30 cellular contexts compared by ENCODE assay signal in genomic region chr3:32897981-32898623, GRCh38. TPM values are rescaled to one million over a fixed set of nuclear protein-coding genes. Genes with fewer than 3 reads are reported as not detected.
DNase-seq lines count a peak whose midpoint lies in the region; TF ChIP-seq lines count a peak whose summit lies in the region.
"Had no signal": no experiment of that assay in that cellular context is flagged by ENCODE, and none has a peak within 500 bp of the region (broad histone marks: within the 10 kb centered on the region; RNA-seq: fewer than 3 reads in every experiment).

No MANE protein-coding gene starts in this region.

- no peak overlapping the region for H2AK5ac ChIP-seq in neuronal stem cell (ENCODE audit: low read depth, low read length)

- H3K18ac ChIP-seq in neuronal stem cell (ENCODE audit: low read length) = no peak overlapping the region

- H3K27ac ChIP-seq in HUES64 (ENCODE audit: low read depth, low read length) (peak overlapping the region; percentile 9; the same call in 1 of the 2 replicates), neuronal stem cell (replicated peaks; ENCODE audit: low read length) (peak overlapping the region; percentile 16), RWPE1 (no peak overlapping the region)
- H3K27ac ChIP-seq: gastrocnemius medialis, lower lobe of right lung, pancreas, testis, vagina had no signal

- H2BK15ac ChIP-seq in neuronal stem cell (ENCODE audit: low read length) = no peak overlapping the region

- H4K91ac ChIP-seq in neuronal stem cell (ENCODE audit: low read depth, low read length, poor library complexity) = no peak overlapping the region

- CTCF ChIA-PET in RWPE1 (lab: Yijun Ruan, JAX) = no interaction called here

- no peak overlapping the region for H2BK5ac ChIP-seq in neuronal stem cell (ENCODE audit: low read length)

- H3K4me1 ChIP-seq in HUES64 (ENCODE audit: insufficient read depth, low read length) (no peaks in the 10 kb centered on the region), neuronal stem cell (ENCODE audit: control insufficient read depth in 2 of 2, insufficient read depth in 1 of 2, low read depth in 1 of 2, low read length in 2 of 2) (peaks cover 0 to 7% of the 10 kb centered on the region in 2 donors)
- H3K4me1 ChIP-seq: BE2C, gastrocnemius medialis, lower lobe of right lung, pancreas, vagina had no signal

- no peak overlapping the region for H4K8ac ChIP-seq in neuronal stem cell (ENCODE audit: low read depth, low read length)

- H3K4me2 ChIP-seq in neuronal stem cell (ENCODE audit: insufficient read depth, low read length, poor library complexity, severe bottlenecking) = no peak overlapping the region
- H3K4me2 ChIP-seq: SK-N-SH had no signal

- H3K9me3 Mint-ChIP-seq in endothelial cell (ENCODE audit: unreplicated experiment) (no peaks in the 10 kb centered on the region), immature natural killer cell (no peaks in the 10 kb centered on the region)
- no peaks in the 10 kb centered on the region for H3K9me3 Mint-ChIP-seq in T-helper 2 cell treated with Interferon-gamma antibody and Interleukin-4, amounts not matched to agents 5 μg/mL and 100 μg/mL, for 36 hours
- H3K9me3 Mint-ChIP-seq: activated T-cell treated with anti-CD3 and anti-CD28 coated beads, Interleukin-2, amount 50 U/mL, for 72 hours; CD8-positive, alpha-beta memory T cell; natural killer cell treated with Interleukin-12 subunit alpha and Interleukin-12 subunit beta and Interleukin-15 and Interleukin-18, amount 100 ng/mL, for 72 hours; stimulated activated naive CD8-positive, alpha-beta T cell treated with anti-CD3 and anti-CD28 coated beads, Interleukin-15, Interleukin-2, amounts not matched to agents 100 ng/mL and 50 ng/mL, for 24 hours had no signal

- H3K27me3 Mint-ChIP-seq in endothelial cell (ENCODE audit: unreplicated experiment) = peaks cover 6% of the 10 kb centered on the region
- peaks cover 0 to 9% (median 6%) of the 10 kb centered on the region in 3 donors for H3K27me3 Mint-ChIP-seq in immature natural killer cell (ENCODE audit: low read depth in 3 of 3)
- H3K27me3 Mint-ChIP-seq in T-helper 2 cell treated with Interferon-gamma antibody and Interleukin-4, amounts not matched to agents 5 μg/mL and 100 μg/mL, for 36 hours (ENCODE audit: low read depth) = peaks cover 53% of the 10 kb centered on the region

- no peak overlapping the region for H2AFZ ChIP-seq in neuronal stem cell (ENCODE audit: low read length)

- H3K9ac ChIP-seq in HUES64 (ENCODE audit: low read depth, low read length) = no peak overlapping the region
- no peak overlapping the region for H3K9ac ChIP-seq in neuronal stem cell (ENCODE audit: low read depth, low read length, poor library complexity)
- H3K9ac ChIP-seq: SK-N-SH had no signal

- TF ChIP-seq CTCF in endothelial cell (IDR thresholded peaks at IDR 0.05; ENCODE audit: unreplicated experiment) (no peak), RWPE1 (conservative IDR thresholded peaks at IDR 0.05; ENCODE audit: low read depth) (no peak)

- H3K14ac ChIP-seq in neuronal stem cell (ENCODE audit: low read length) = no peak overlapping the region

- 93% methylated on average over 5 of the region's 5 CpGs for whole genome bisulfite sequencing in HUES64
- no CpG with 5 or more reads among the region's 5 CpGs for WGBS in neuronal stem cell (ENCODE audit: extremely low coverage in 2 of 2, insufficient read length in 2 of 2, insufficient replicate concordance in 1 of 2), 2 donors

- H3K4me3 ChIP-seq in HUES64 (ENCODE audit: low read length) (no peak overlapping the region), neuronal stem cell (ENCODE audit: low read length in 2 of 2) (no peak overlapping the region)
- H3K4me3 ChIP-seq: gastrocnemius medialis, GM12878, lower lobe of right lung, pancreas, testis, vagina had no signal

- no peak overlapping the region for H2BK120ac ChIP-seq in neuronal stem cell (ENCODE audit: low read depth, low read length)

- peak overlapping the region; percentile 53 for H3K27ac Mint-ChIP-seq in endothelial cell (ENCODE audit: unreplicated experiment)
- no peak overlapping the region for H3K27ac Mint-ChIP-seq in immature natural killer cell
- H3K27ac Mint-ChIP-seq in T-helper 2 cell treated with Interferon-gamma antibody and Interleukin-4, amounts not matched to agents 5 μg/mL and 100 μg/mL, for 36 hours = no peak overlapping the region
- H3K27ac Mint-ChIP-seq: activated T-cell treated with anti-CD3 and anti-CD28 coated beads, Interleukin-2, amount 50 U/mL, for 72 hours; natural killer cell treated with Interleukin-12 subunit alpha and Interleukin-12 subunit beta and Interleukin-15 and Interleukin-18, amount 100 ng/mL, for 72 hours; stimulated activated naive CD8-positive, alpha-beta T cell treated with anti-CD3 and anti-CD28 coated beads, Interleukin-15, Interleukin-2, amounts not matched to agents 100 ng/mL and 50 ng/mL, for 24 hours had no signal

- POLR2A ChIA-PET in RWPE1 (lab: Yijun Ruan, JAX; ENCODE audit: low non-redundant PET) = no interaction called here

- peaks cover 58% of the 10 kb centered on the region for H3K4me1 Mint-ChIP-seq in endothelial cell (ENCODE audit: unreplicated experiment)
- peaks cover 2 to 6% of the 10 kb centered on the region in 2 donors for H3K4me1 Mint-ChIP-seq in immature natural killer cell
- no peaks in the 10 kb centered on the region for H3K4me1 Mint-ChIP-seq in T-helper 2 cell treated with Interferon-gamma antibody and Interleukin-4, amounts not matched to agents 5 μg/mL and 100 μg/mL, for 36 hours (ENCODE audit: low read depth)

- H3K4me3 Mint-ChIP-seq in endothelial cell (ENCODE audit: unreplicated experiment) = no peak overlapping the region
- no peak overlapping the region for H3K4me3 Mint-ChIP-seq in immature natural killer cell
- H3K4me3 Mint-ChIP-seq in T-helper 2 cell treated with Interferon-gamma antibody and Interleukin-4, amounts not matched to agents 5 μg/mL and 100 μg/mL, for 36 hours = no peak overlapping the region
- H3K4me3 Mint-ChIP-seq: activated T-cell treated with anti-CD3 and anti-CD28 coated beads, Interleukin-2, amount 50 U/mL, for 72 hours; CD8-positive, alpha-beta memory T cell; natural killer cell treated with Interleukin-12 subunit alpha and Interleukin-12 subunit beta and Interleukin-15 and Interleukin-18, amount 100 ng/mL, for 72 hours; stimulated activated naive CD8-positive, alpha-beta T cell treated with anti-CD3 and anti-CD28 coated beads, Interleukin-15, Interleukin-2, amounts not matched to agents 100 ng/mL and 50 ng/mL, for 24 hours had no signal

- H3K23ac ChIP-seq in neuronal stem cell (ENCODE audit: low read depth, low read length, poor library complexity) = no peak overlapping the region

- no peak overlapping the region for H2BK12ac ChIP-seq in neuronal stem cell (ENCODE audit: low read length)

- H3K27me3 ChIP-seq in HUES64 (ENCODE audit: insufficient read depth, low read length) (no peaks in the 10 kb centered on the region), neuronal stem cell (ENCODE audit: control insufficient read depth in 3 of 3, insufficient read depth in 3 of 3, low read depth in 1 of 3, low read length in 3 of 3) (no peaks in the 10 kb centered on the region)
- H3K27me3 ChIP-seq: BE2C, pancreas, testis, vagina had no signal

- DNase-seq in ELF-1 (ENCODE audit: low read depth, low spot score) (peak; percentile 57), endothelial cell (ENCODE audit: low spot score) (no peak), neuronal stem cell (ENCODE audit: low spot score) (no peak), RWPE1 (ENCODE audit: low spot score) (no peak), ureter (ENCODE audit: low spot score) (no peak), immature natural killer cell (no peak)
- DNase-seq in T-helper 2 cell treated with Interferon-gamma antibody and Interleukin-4, amounts not matched to agents 5 μg/mL and 100 μg/mL, for 36 hours (ENCODE audit: low spot score) = no peak
- DNase-seq: activated CD4-positive, alpha-beta T cell treated with anti-CD3 and anti-CD28 coated beads, Interleukin-2, amount 50 U/mL, for 48 hours; activated T-cell treated with anti-CD3 and anti-CD28 coated beads, Interleukin-2, amount 50 U/mL, for 72 hours; BE2C; CD8-positive, alpha-beta memory T cell; dermis blood vessel endothelial cell; DMS 273 treated with DMSO at 0.1 percent for 48 hours; EL; gastrocnemius medialis; IMR-90; lower lobe of right lung; NCI-H146; NCI-H510A; OCI-M1; pancreas; right cardiac atrium; SK-N-SH; stimulated activated CD8-positive, alpha-beta memory T cell treated with anti-CD3 and anti-CD28 coated beads, Interleukin-4, amount 100 ng/mL, for 48 hours; testis had no signal

- no peak overlapping the region for H3K4ac ChIP-seq in neuronal stem cell (ENCODE audit: low read length)

- peaks cover 22% of the 10 kb centered on the region for H3K36me3 Mint-ChIP-seq in endothelial cell (ENCODE audit: low read depth, unreplicated experiment)
- H3K36me3 Mint-ChIP-seq in immature natural killer cell = no peaks in the 10 kb centered on the region
- no peaks in the 10 kb centered on the region for H3K36me3 Mint-ChIP-seq in T-helper 2 cell treated with Interferon-gamma antibody and Interleukin-4, amounts not matched to agents 5 μg/mL and 100 μg/mL, for 36 hours (ENCODE audit: low read depth)
- H3K36me3 Mint-ChIP-seq: CD8-positive, alpha-beta memory T cell; natural killer cell treated with Interleukin-12 subunit alpha and Interleukin-12 subunit beta and Interleukin-15 and Interleukin-18, amount 100 ng/mL, for 72 hours had no signal

- H3K36me3 ChIP-seq in HUES64 (ENCODE audit: insufficient read depth, low read length) = peaks cover 61% of the 10 kb centered on the region
- peaks cover 12 to 71% of the 10 kb centered on the region in 2 donors for H3K36me3 ChIP-seq in neuronal stem cell (replicated peaks in 1 of 2; ENCODE audit: control insufficient read depth in 2 of 2, insufficient read depth in 2 of 2, low read length in 2 of 2)
- H3K36me3 ChIP-seq: BE2C, gastrocnemius medialis, lower lobe of right lung, pancreas, vagina had no signal

- H3K9me3 ChIP-seq in HUES64 (ENCODE audit: insufficient read depth, low read depth, low read length) (0 out of 2 replicates have a peak, but pooled peaks cover 4% of the 10 kb centered on the region), neuronal stem cell (replicated peaks in 1 of 2; ENCODE audit: control insufficient read depth in 2 of 2, insufficient read depth in 1 of 2, low read depth in 1 of 2, low read length in 2 of 2) (no peaks in the 10 kb centered on the region)
- H3K9me3 ChIP-seq: BE2C, gastrocnemius medialis, lower lobe of right lung, pancreas, SK-N-SH, testis, vagina had no signal

- peaks cover 2% of the 10 kb centered on the region for H3K79me1 ChIP-seq in neuronal stem cell (ENCODE audit: low read depth, low read length)

RNA-seq across cellular contexts. Expression of gene CCR4, which starts 53.3 kb away (rescaled TPM):
- polyA plus RNA-seq in HUES64 (2013, experiment 1 of 2) = not detected
- polyA plus RNA-seq in HUES64 (2013, experiment 2 of 2) = not detected
- 0.08 TPM for total RNA-seq in endothelial cell (ENCODE audit: unreplicated experiment)
- polyA plus RNA-seq in neuronal stem cell (2013, experiment 1 of 2) = 0.01 TPM
- polyA plus RNA-seq in neuronal stem cell (2013, experiment 2 of 2) = 0.04 TPM
- total RNA-seq in ureter = 0.23 TPM
- under 1 TPM in 1 of 3 donors, not detected in 2; 0.08 TPM for polyA plus RNA-seq in immature natural killer cell
- total RNA-seq: IMR-90 had no signal
- polyA plus RNA-seq: IMR-90, pancreas, SK-N-SH had no signal
